Comparison of ENCODE assay signal across 14 cellular contexts in the genomic region with DNA sequence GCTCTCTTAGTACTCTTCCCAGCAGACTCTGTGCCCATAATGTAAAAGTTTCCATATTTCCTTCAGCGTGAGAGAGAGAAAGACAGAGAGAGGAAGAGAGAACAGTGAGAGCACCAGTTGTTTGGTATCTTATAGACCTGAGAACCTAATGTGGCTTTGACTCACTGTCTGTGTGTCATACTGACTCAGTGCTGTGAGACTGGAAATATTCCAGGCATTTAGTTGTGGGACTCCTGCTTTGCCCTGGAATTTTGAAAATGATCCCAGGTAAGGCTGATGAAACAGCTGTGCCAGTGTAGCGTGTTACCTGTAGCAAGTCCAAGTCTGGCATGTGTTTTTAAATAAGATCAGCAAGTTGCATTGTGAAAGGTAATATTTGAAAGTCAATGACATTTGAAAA.
DNase-seq lines count a peak whose midpoint lies in the region; ATAC-seq, FAIRE-seq and TF ChIP-seq lines count a peak whose summit lies in the region.
"Had no signal": no experiment of that assay in that cellular context is flagged by ENCODE, and none has a peak within 500 bp of the region (broad histone marks: within the 10 kb centered on the region; RNA-seq: fewer than 3 reads in every experiment).

No MANE protein-coding gene starts in this region.

- H3K4me1 ChIP-seq in esophagus squamous epithelium, result no peaks in the 10 kb centered on the region
- no peaks in the 10 kb centered on the region for H3K4me1 ChIP-seq in Peyer's patch
- H3K4me1 ChIP-seq in endodermal cell (ENCODE audit: control insufficient read depth, insufficient read depth, low read length), result no peaks in the 10 kb centered on the region
- H3K4me1 ChIP-seq: breast epithelium had no signal

- peak; percentile 34 for ATAC-seq in GM18867 (IDR thresholded peaks at IDR 0.05; ENCODE audit: unreplicated experiment)
- ATAC-seq: GM23338; K562; naive thymus-derived CD8-positive, alpha-beta T cell had no signal

- H3K27ac ChIP-seq in esophagus squamous epithelium (no peak overlapping the region), Peyer's patch (no peak overlapping the region), endodermal cell (ENCODE audit: low read depth, low read length) (no peak overlapping the region)
- H3K27ac ChIP-seq: breast epithelium had no signal

- no peaks in the 10 kb centered on the region for H3K27me3 Mint-ChIP-seq in activated naive CD4-positive, alpha-beta T cell treated with anti-CD3 and anti-CD28 coated beads, Interleukin-2, amount 10 ng/mL, durations not matched to agents 7 days and 5 days
- no peaks in the 10 kb centered on the region for H3K27me3 Mint-ChIP-seq in endodermal cell (ENCODE audit: insufficient read depth)

- CTCF ChIA-PET in activated naive CD4-positive, alpha-beta T cell treated with anti-CD3 and anti-CD28 coated beads, Interleukin-2, amount 10 ng/mL, durations not matched to agents 7 days and 5 days (lab: Charles Lee), result no interaction called here

- H3K9ac ChIP-seq in endodermal cell (ENCODE audit: extremely low read depth, low read length, poor library complexity, severe bottlenecking), result no peak overlapping the region

- H3K4me1 Mint-ChIP-seq in activated naive CD4-positive, alpha-beta T cell treated with anti-CD3 and anti-CD28 coated beads, Interleukin-2, amount 10 ng/mL, durations not matched to agents 7 days and 5 days, result no peaks in the 10 kb centered on the region
- H3K4me1 Mint-ChIP-seq in endodermal cell, result no peaks in the 10 kb centered on the region
- H3K4me1 Mint-ChIP-seq: GM23338; naive thymus-derived CD8-positive, alpha-beta T cell had no signal

- no peaks in the 10 kb centered on the region for H3K36me3 ChIP-seq in esophagus squamous epithelium
- H3K36me3 ChIP-seq in Peyer's patch, result no peaks in the 10 kb centered on the region
- H3K36me3 ChIP-seq in endodermal cell (ENCODE audit: control insufficient read depth, insufficient read depth, low read length), result no peaks in the 10 kb centered on the region
- H3K36me3 ChIP-seq: breast epithelium had no signal

- no peak overlapping the region for H3K4me3 Mint-ChIP-seq in activated naive CD4-positive, alpha-beta T cell treated with anti-CD3 and anti-CD28 coated beads, Interleukin-2, amount 10 ng/mL, durations not matched to agents 7 days and 5 days
- H3K4me3 Mint-ChIP-seq in endodermal cell, result no peak overlapping the region
- H3K4me3 Mint-ChIP-seq: GM23338; naive thymus-derived CD8-positive, alpha-beta T cell had no signal

- H3K9me3 Mint-ChIP-seq in activated naive CD4-positive, alpha-beta T cell treated with anti-CD3 and anti-CD28 coated beads, Interleukin-2, amount 10 ng/mL, durations not matched to agents 7 days and 5 days, result peaks cover 1% of the 10 kb centered on the region
- no peaks in the 10 kb centered on the region for H3K9me3 Mint-ChIP-seq in endodermal cell
- H3K9me3 Mint-ChIP-seq: GM23338 had no signal

- H3K27me3 ChIP-seq in esophagus squamous epithelium, result no peaks in the 10 kb centered on the region
- H3K27me3 ChIP-seq in Peyer's patch, result no peaks in the 10 kb centered on the region
- no peaks in the 10 kb centered on the region for H3K27me3 ChIP-seq in endodermal cell (ENCODE audit: control insufficient read depth, insufficient read depth, low read length, poor library complexity, severe bottlenecking)
- H3K27me3 ChIP-seq: breast epithelium had no signal

- H3K36me3 Mint-ChIP-seq in activated naive CD4-positive, alpha-beta T cell treated with anti-CD3 and anti-CD28 coated beads, Interleukin-2, amount 10 ng/mL, durations not matched to agents 7 days and 5 days, result no peaks in the 10 kb centered on the region
- no peaks in the 10 kb centered on the region for H3K36me3 Mint-ChIP-seq in endodermal cell (ENCODE audit: low read depth)
- H3K36me3 Mint-ChIP-seq: naive thymus-derived CD8-positive, alpha-beta T cell had no signal

- H3K27ac Mint-ChIP-seq in activated naive CD4-positive, alpha-beta T cell treated with anti-CD3 and anti-CD28 coated beads, Interleukin-2, amount 10 ng/mL, durations not matched to agents 7 days and 5 days, result no peak overlapping the region
- H3K27ac Mint-ChIP-seq in endodermal cell, result no peak overlapping the region
- H3K27ac Mint-ChIP-seq: GM23338; naive thymus-derived CD8-positive, alpha-beta T cell had no signal

- TF ChIP-seq POLR2A in esophagus squamous epithelium (IDR thresholded peaks at IDR 0.05) (no peak), Peyer's patch (IDR thresholded peaks at IDR 0.05) (no peak)

- 42 to 51% methylated on average over 2 of the region's 2 CpGs for WGBS in esophagus squamous epithelium, 2 donors
- WGBS in endodermal cell (ENCODE audit: insufficient coverage in 1 of 2, insufficient read length in 1 of 2), 2 experiments, result 90 to 94% methylated on average over 2 of the region's 2 CpGs

- H3K4me3 ChIP-seq in epithelial cell of proximal tubule (ENCODE audit: low read depth, low read length) (no peak overlapping the region), retinal pigment epithelial cell (ENCODE audit: low read length) (no peak overlapping the region), esophagus squamous epithelium (no peak overlapping the region), Peyer's patch (no peak overlapping the region), endodermal cell (ENCODE audit: low read length) (no peak overlapping the region)
- H3K4me3 ChIP-seq: breast epithelium, GM23338, K562 had no signal

- DNase-seq in RCC 7860 (ENCODE audit: low spot score), result peak; percentile 92
- peak; percentile 91 for DNase-seq in epithelial cell of proximal tubule (ENCODE audit: low read depth)
- peak; percentile 20 for DNase-seq in retinal pigment epithelial cell (ENCODE audit: low read depth)
- no peak for DNase-seq in activated naive CD4-positive, alpha-beta T cell treated with anti-CD3 and anti-CD28 coated beads, Interleukin-2, amount 10 ng/mL, durations not matched to agents 7 days and 5 days
- no peak for DNase-seq in esophagus squamous epithelium (lab: John Stamatoyannopoulos, UW)
- DNase-seq in Peyer's patch, result no peak
- DNase-seq in endodermal cell, result no peak
- DNase-seq: erythroblast; naive thymus-derived CD8-positive, alpha-beta T cell; NCI-H2107 had no signal

- H3K9me3 ChIP-seq in esophagus squamous epithelium, result no peaks in the 10 kb centered on the region
- H3K9me3 ChIP-seq in Peyer's patch, result no peaks in the 10 kb centered on the region
- no peaks in the 10 kb centered on the region for H3K9me3 ChIP-seq in endodermal cell (ENCODE audit: control insufficient read depth, low read length)
- H3K9me3 ChIP-seq: breast epithelium had no signal

- intact Hi-C loops in esophagus squamous epithelium (cut with DNase I), result no loop called here

- TF ChIP-seq CTCF in epithelial cell of proximal tubule (conservative IDR thresholded peaks at IDR 0.05; ENCODE audit: low read depth, low read length), result no peak
- TF ChIP-seq CTCF in retinal pigment epithelial cell (conservative IDR thresholded peaks at IDR 0.05; ENCODE audit: low read depth, low read length), result no peak
- TF ChIP-seq CTCF in esophagus squamous epithelium (IDR thresholded peaks at IDR 0.05), result no peak
- no peak for TF ChIP-seq CTCF in Peyer's patch (IDR thresholded peaks at IDR 0.05)
- no peak for TF ChIP-seq CTCF in endodermal cell (conservative IDR thresholded peaks at IDR 0.05)

- FAIRE-seq in RCC 7860 (lab: Jason Lieb, UNC), result peak; percentile 97
- FAIRE-seq: K562 had no signal

Comparison
In these comparisons a context has a peak if more than half of its experiments do, and no peak if none do; other contexts are left out.
1. DNase-seq: peak in RCC 7860 (single experiment), epithelial cell of proximal tubule (single experiment) and retinal pigment epithelial cell (single experiment); none in activated naive CD4-positive, alpha-beta T cell treated with anti-CD3 and anti-CD28 coated beads, Interleukin-2, amount 10 ng/mL, durations not matched to agents 7 days and 5 days (single experiment), esophagus squamous epithelium (single experiment), Peyer's patch (0 of 3) and endodermal cell (single experiment).